27 cellular contexts compared by ENCODE assay signal in genomic region chr7:45269192-45269591, GRCh38.
"Had no signal": no experiment of that assay in that cellular context is flagged by ENCODE, and none has a peak within 500 bp of the region (broad histone marks: within the 10 kb centered on the region; RNA-seq: fewer than 3 reads in every experiment).

No MANE protein-coding gene starts in this region.

- H3K27me3 ChIP-seq: testis, thyroid gland, upper lobe of left lung, upper lobe of right lung, uterus, vagina had no signal

- H3K9me3 ChIP-seq: stomach, suprapubic skin, testis, thoracic aorta, thyroid gland, tibial artery, transverse colon, upper lobe of left lung, upper lobe of right lung, uterus, vagina had no signal

- ATAC-seq: stimulated activated effector memory CD8-positive, alpha-beta T cell treated with anti-CD3 and anti-CD28 coated beads, Interleukin-12 subunit alpha, Interleukin-12 subunit beta, amount 100 ng/mL, for 72 hours; stimulated activated memory B cell treated with anti-CD40 and anti-IgM and Interleukin-4, amounts not matched to agents 10 μg/mL and 1 μg/mL and 100 μg/mL, for 72 hours; stimulated activated naive B cell treated with anti-CD40 and anti-IgM and Interleukin-4, amounts not matched to agents 10 μg/mL and 1 μg/mL and 100 μg/mL, for 72 hours; stimulated activated naive CD8-positive, alpha-beta T cell treated with anti-CD3 and anti-CD28 coated beads, Interleukin-15, amount 100 ng/mL, for 72 hours; stimulated activated naive CD8-positive, alpha-beta T cell treated with anti-CD3 and anti-CD28 coated beads, Interleukin-15, Interleukin-2, amounts not matched to agents 100 U/mL and 50 U/mL, for 24 hours; upper lobe of right lung had no signal

- H3K4me1 ChIP-seq: stomach, suprapubic skin, testis, thyroid gland, tibial artery, tibial nerve, transverse colon, upper lobe of left lung, upper lobe of right lung, uterus, vagina had no signal

- H3K4me3 ChIP-seq: stomach, suprapubic skin, testis, thoracic aorta, thyroid gland, tibial artery, tibial nerve, transverse colon, upper lobe of left lung, upper lobe of right lung, uterus, vagina had no signal

- DNase-seq: stimulated activated CD4-positive, alpha-beta T cell treated with anti-CD3 and anti-CD28 coated beads, Interleukin-2, amount 100 ng/mL, for 48 hours; stimulated activated CD4-positive, alpha-beta T cell treated with anti-CD3 and anti-CD28 coated beads, Interleukin-4, amount 100 ng/mL, for 1 hour; stimulated activated CD4-positive, alpha-beta T cell treated with anti-CD3 and anti-CD28 coated beads, Interleukin-4, amount 100 ng/mL, for 24 hours; stimulated activated CD4-positive, alpha-beta T cell treated with anti-CD3 and anti-CD28 coated beads, Interleukin-4, amount 100 ng/mL, for 4 hours; stimulated activated CD8-positive, alpha-beta memory T cell treated with anti-CD3 and anti-CD28 coated beads, Interleukin-4, amount 100 ng/mL, for 48 hours; stimulated activated naive B cell treated with anti-CD40 and anti-IgM and Interleukin-4, amounts not matched to agents 10 μg/mL and 1 μg/mL and 100 μg/mL, for 72 hours; stimulated activated naive CD4-positive, alpha-beta T cell; stimulated activated naive CD4-positive, alpha-beta T cell treated with Interleukin-2 at 50 U/mL for 16 hours; stimulated activated naive CD8-positive, alpha-beta T cell treated with anti-CD3 and anti-CD28 coated beads, Interleukin-15, amount 100 ng/mL, for 72 hours; stimulated activated naive CD8-positive, alpha-beta T cell treated with anti-CD3 and anti-CD28 coated beads, Interleukin-15, Interleukin-2, amounts not matched to agents 100 U/mL and 50 U/mL, for 24 hours; stomach; substantia nigra; testis; thyroid gland; tibial artery; transverse colon; trophoblast cell; upper lobe of left lung; upper lobe of right lung; uterus had no signal

- H3K27ac ChIP-seq: stomach, suprapubic skin, testis, thoracic aorta, thyroid gland, tibial artery, tibial nerve, transverse colon, upper lobe of left lung, upper lobe of right lung, uterus, vagina had no signal

- FAIRE-seq: urothelium cell line had no signal

- H3K36me3 ChIP-seq: stomach, suprapubic skin, thoracic aorta, thyroid gland, tibial artery, tibial nerve, transverse colon, upper lobe of left lung, upper lobe of right lung, uterus, vagina had no signal
